In genomic region chr6:27757307-27757706, GRCh38 we compare ENCODE assay signal across 8 cellular contexts.
A peak's percentile ranks its signal among the peaks of the same experiment; 100 is the strongest.
DNase-seq lines count a peak whose midpoint lies in the region; ATAC-seq and TF ChIP-seq lines count a peak whose summit lies in the region.

No MANE protein-coding gene starts in this region.

- intact Hi-C loops in naive thymus-derived CD4-positive, alpha-beta T cell (cut with micrococcal nuclease), result loop anchor here (1.0 to 10.0 kb wide), 3 partner anchors 15 to 1733 kb away; a partner anchor contains a TSS

- H3K9me3 ChIP-seq in naive thymus-derived CD4-positive, alpha-beta T cell (ENCODE audit: control insufficient read depth in 2 of 3, low read length in 3 of 3), result no peaks in the 10 kb centered on the region

- H3K4me1 Mint-ChIP-seq in T-helper 2 cell treated with Interferon-gamma antibody and Interleukin-4, amounts not matched to agents 5 μg/mL and 100 μg/mL, for 36 hours (ENCODE audit: low read depth), result peaks cover 40% of the 10 kb centered on the region
- peaks cover 43% of the 10 kb centered on the region for H3K4me1 Mint-ChIP-seq in central memory CD8-positive, alpha-beta T cell
- peaks cover 17 to 62% (median 39%) of the 10 kb centered on the region in 7 donors for H3K4me1 Mint-ChIP-seq in naive thymus-derived CD4-positive, alpha-beta T cell
- peaks cover 9% of the 10 kb centered on the region for H3K4me1 Mint-ChIP-seq in type B pancreatic cell (ENCODE audit: unreplicated experiment)

- DNase-seq in GM13976 (ENCODE audit: low spot score) (peak; percentile 60), type B pancreatic cell (ENCODE audit: extremely low spot score, unreplicated experiment) (no peak), medulla oblongata (ENCODE audit: extremely low spot score) (no peak)
- DNase-seq in T-helper 2 cell treated with Interferon-gamma antibody and Interleukin-4, amounts not matched to agents 5 μg/mL and 100 μg/mL, for 36 hours (ENCODE audit: low spot score), result peak; percentile 64
- DNase-seq in central memory CD8-positive, alpha-beta T cell (ENCODE audit: low spot score in 2 of 2), result peak in 1 of 2 donors; percentile 16
- DNase-seq in naive thymus-derived CD4-positive, alpha-beta T cell, result peak; percentile 25 to 74 (median 49)

- no peaks in the 10 kb centered on the region for H3K9me3 Mint-ChIP-seq in T-helper 2 cell treated with Interferon-gamma antibody and Interleukin-4, amounts not matched to agents 5 μg/mL and 100 μg/mL, for 36 hours
- no peaks in the 10 kb centered on the region for H3K9me3 Mint-ChIP-seq in central memory CD8-positive, alpha-beta T cell
- peaks cover 0 to 11% (median 0%) of the 10 kb centered on the region in 11 donors for H3K9me3 Mint-ChIP-seq in naive thymus-derived CD4-positive, alpha-beta T cell
- H3K9me3 Mint-ChIP-seq in type B pancreatic cell, result no peaks in the 10 kb centered on the region

- no peak for ATAC-seq in central memory CD8-positive, alpha-beta T cell (replicated peaks; ENCODE audit: extremely low read depth, poor library complexity, severe bottlenecking)
- ATAC-seq in naive thymus-derived CD4-positive, alpha-beta T cell, result peak; percentile 11
- no peak for ATAC-seq in GM21619 (IDR thresholded peaks at IDR 0.05; ENCODE audit: unreplicated experiment)
- no peak for ATAC-seq in GM18867 (IDR thresholded peaks at IDR 0.05; ENCODE audit: unreplicated experiment)

- peaks cover 2% of the 10 kb centered on the region for H3K27me3 Mint-ChIP-seq in T-helper 2 cell treated with Interferon-gamma antibody and Interleukin-4, amounts not matched to agents 5 μg/mL and 100 μg/mL, for 36 hours (ENCODE audit: low read depth)
- no peaks in the 10 kb centered on the region for H3K27me3 Mint-ChIP-seq in central memory CD8-positive, alpha-beta T cell
- H3K27me3 Mint-ChIP-seq in naive thymus-derived CD4-positive, alpha-beta T cell, result peaks cover 0 to 8% (median 0%) of the 10 kb centered on the region in 5 donors
- peaks cover 22% of the 10 kb centered on the region for H3K27me3 Mint-ChIP-seq in type B pancreatic cell

- no peaks in the 10 kb centered on the region for H3K36me3 ChIP-seq in naive thymus-derived CD4-positive, alpha-beta T cell (ENCODE audit: control insufficient read depth in 2 of 3, insufficient read depth in 3 of 3, low read length in 3 of 3)

- no peaks in the 10 kb centered on the region for H3K36me3 Mint-ChIP-seq in T-helper 2 cell treated with Interferon-gamma antibody and Interleukin-4, amounts not matched to agents 5 μg/mL and 100 μg/mL, for 36 hours (ENCODE audit: low read depth)
- H3K36me3 Mint-ChIP-seq in central memory CD8-positive, alpha-beta T cell (ENCODE audit: insufficient read depth), result peaks cover 27% of the 10 kb centered on the region
- H3K36me3 Mint-ChIP-seq in naive thymus-derived CD4-positive, alpha-beta T cell, result peaks cover 0 to 6% (median 1%) of the 10 kb centered on the region in 5 donors
- peaks cover 4% of the 10 kb centered on the region for H3K36me3 Mint-ChIP-seq in type B pancreatic cell

- in situ Hi-C loops in GM13976 (cut with MboI; ENCODE audit: low sequenced_read_pairs, unreplicated experiment), result loop anchor here (10.0 kb wide), 1 partner anchor 243 kb away; no protein-coding TSS in a partner anchor

- CTCF ChIA-PET in naive thymus-derived CD4-positive, alpha-beta T cell (lab: Charles Lee), result interaction anchor here (1.0 to 3.4 kb wide), 4 partner anchors 13 to 140 kb away, joined by 4 to 10 read pairs (median 7); no protein-coding TSS in a partner anchor

- H3K4me1 ChIP-seq in naive thymus-derived CD4-positive, alpha-beta T cell (ENCODE audit: control insufficient read depth in 2 of 2, insufficient read depth in 2 of 2, low read length in 2 of 2), result peaks cover 6 to 20% of the 10 kb centered on the region in 2 donors

- peak overlapping the region; percentile 91 for H3K4me3 Mint-ChIP-seq in T-helper 2 cell treated with Interferon-gamma antibody and Interleukin-4, amounts not matched to agents 5 μg/mL and 100 μg/mL, for 36 hours
- H3K4me3 Mint-ChIP-seq in central memory CD8-positive, alpha-beta T cell, result peak overlapping the region; percentile 84
- peak overlapping the region; percentile 78 to 91 (median 84) for H3K4me3 Mint-ChIP-seq in naive thymus-derived CD4-positive, alpha-beta T cell
- peak overlapping the region; percentile 71 for H3K4me3 Mint-ChIP-seq in type B pancreatic cell

- TF ChIP-seq CTCF in GM13976 (IDR thresholded peaks at IDR 0.05; ENCODE audit: borderline replicate concordance, control extremely low read depth, extremely low read depth, insufficient read depth, missing control alignments) (no peak), type B pancreatic cell (conservative IDR thresholded peaks at IDR 0.05) (no peak)

- peak overlapping the region; percentile 70 for H3K27ac ChIP-seq in naive thymus-derived CD4-positive, alpha-beta T cell (ENCODE audit: low read depth, low read length)

- H3K4me3 ChIP-seq in naive thymus-derived CD4-positive, alpha-beta T cell (ENCODE audit: low read length), result peak overlapping the region; percentile 64

- H3K27me3 ChIP-seq in naive thymus-derived CD4-positive, alpha-beta T cell (ENCODE audit: control insufficient read depth in 2 of 2, insufficient read depth in 2 of 2, low read length in 2 of 2), result no peaks in the 10 kb centered on the region

- H3K27ac Mint-ChIP-seq in T-helper 2 cell treated with Interferon-gamma antibody and Interleukin-4, amounts not matched to agents 5 μg/mL and 100 μg/mL, for 36 hours, result peak overlapping the region; percentile 85
- peak overlapping the region; percentile 86 for H3K27ac Mint-ChIP-seq in central memory CD8-positive, alpha-beta T cell (ENCODE audit: low read depth)
- peak overlapping the region; percentile 73 to 90 (median 85) for H3K27ac Mint-ChIP-seq in naive thymus-derived CD4-positive, alpha-beta T cell
- no peak overlapping the region for H3K27ac Mint-ChIP-seq in type B pancreatic cell

- POLR2A ChIA-PET in naive thymus-derived CD4-positive, alpha-beta T cell (lab: Charles Lee), result interaction anchor here (0.5 to 2.5 kb wide), 20 partner anchors 44 to 1558 kb away, joined by 3 to 20 read pairs (median 4); partner anchors contain the start of genes ZNF184 and ZNF391

Comparison
In these comparisons a context has a peak if more than half of its experiments do, and no peak if none do; other contexts are left out.
1. DNase-seq: peak in GM13976 (single experiment), T-helper 2 cell treated with Interferon-gamma antibody and Interleukin-4, amounts not matched to agents 5 μg/mL and 100 μg/mL, for 36 hours (single experiment) and naive thymus-derived CD4-positive, alpha-beta T cell (9 of 9); none in type B pancreatic cell (single experiment) and medulla oblongata (single experiment).
2. Peak in every context shown above with its lines, with median percentiles within 50 percentile points of each other: H3K4me3 Mint-ChIP-seq.